In genomic region chr16:47143677-47144558, GRCh38 we compare ENCODE assay signal across 1 cellular context.
TF ChIP-seq lines count a peak whose summit lies in the region.

NETO2 (minus strand) TSS chr16:47143945; CDS start chr16:47143612, 333 bp downstream.

TF ChIP-seq in HepG2, 621 proteins besides CTCF, POLR2A, EP300 and RAD21 (continued from another document and continues in another):
- TF ChIP-seq ZFP62 (CRISPR knock-in tag; IDR thresholded peaks at IDR 0.05) (no peak), PHF5A (CRISPR knock-in tag; IDR thresholded peaks at IDR 0.05; ENCODE audit: low read depth, unreplicated experiment) (no peak), HNRNPH1 (optimal IDR thresholded peaks at IDR 0.05; ENCODE audit: low read depth, low read length) (no peak), GABPB1 (CRISPR knock-in tag; IDR thresholded peaks at IDR 0.05) (peak; percentile 43; the same call in 1 of the 2 replicates), ZNF513 (CRISPR knock-in tag; conservative IDR thresholded peaks at IDR 0.05) (no peak), ZNF792 (CRISPR knock-in tag; IDR thresholded peaks at IDR 0.05) (peak; percentile 40; the same call in 1 of the 2 replicates), ZNF30 (CRISPR knock-in tag; IDR thresholded peaks at IDR 0.05) (no peak), HNRNPLL (IDR thresholded peaks at IDR 0.05; ENCODE audit: low read depth, low read length, poor library complexity, severe bottlenecking) (peak; percentile 99), ATF4 (CRISPR knock-in tag; IDR thresholded peaks at IDR 0.05) (no peak), ZHX1 (CRISPR knock-in tag; IDR thresholded peaks at IDR 0.05; ENCODE audit: low read depth) (no peak), ATF2 (CRISPR knock-in tag; IDR thresholded peaks at IDR 0.05) (no peak), KAT7 (CRISPR knock-in tag; IDR thresholded peaks at IDR 0.05; ENCODE audit: borderline replicate concordance) (no peak), GLMP (CRISPR knock-in tag; IDR thresholded peaks at IDR 0.05; ENCODE audit: borderline replicate concordance) (no peak), PATZ1 (CRISPR knock-in tag; IDR thresholded peaks at IDR 0.05) (peak; percentile 17; the same call in 1 of the 2 replicates), RBAK (CRISPR knock-in tag; IDR thresholded peaks at IDR 0.05) (no peak), ZNF333 (CRISPR knock-in tag; IDR thresholded peaks at IDR 0.05; ENCODE audit: borderline replicate concordance) (no peak), SMC3 (IDR thresholded peaks at IDR 0.05; ENCODE audit: low read length) (peak; percentile 43; the same call in 1 of the 2 replicates), GPN1 (CRISPR knock-in tag; IDR thresholded peaks at IDR 0.05; ENCODE audit: borderline replicate concordance) (no peak), DRAP1 (CRISPR knock-in tag; IDR thresholded peaks at IDR 0.05) (no peak), ZMYM4 (CRISPR knock-in tag; IDR thresholded peaks at IDR 0.05) (peak; percentile 28; the same call in 1 of the 2 replicates), NR2C2 (CRISPR knock-in tag; IDR thresholded peaks at IDR 0.05; ENCODE audit: borderline replicate concordance) (peak; percentile 37), HMGA1 (CRISPR knock-in tag; conservative IDR thresholded peaks at IDR 0.05) (no peak), ZNF224 (CRISPR knock-in tag; IDR thresholded peaks at IDR 0.05) (no peak), ZSCAN25 (CRISPR knock-in tag; IDR thresholded peaks at IDR 0.05) (no peak), PAF1 (CRISPR knock-in tag; IDR thresholded peaks at IDR 0.05) (no peak), SP140L (CRISPR knock-in tag; IDR thresholded peaks at IDR 0.05; ENCODE audit: borderline replicate concordance) (no peak), STAG1 (CRISPR knock-in tag; IDR thresholded peaks at IDR 0.05) (peak; percentile 97), ZMYM2 (CRISPR knock-in tag; IDR thresholded peaks at IDR 0.05) (no peak), SIN3B (IDR thresholded peaks at IDR 0.05; ENCODE audit: low read length) (no peak), NKX3-1 (CRISPR knock-in tag; IDR thresholded peaks at IDR 0.05) (0 out of 2 replicates have a peak, but pooled peaks have one; percentile 47), SMARCC2 (IDR thresholded peaks at IDR 0.05) (no peak), ZNF430 (CRISPR knock-in tag; IDR thresholded peaks at IDR 0.05) (peak; percentile 69; the same call in 1 of the 2 replicates), FUBP1 (CRISPR knock-in tag; IDR thresholded peaks at IDR 0.05; ENCODE audit: borderline replicate concordance) (no peak), ZFP36L1 (CRISPR knock-in tag; IDR thresholded peaks at IDR 0.05) (no peak), GTF2F1 (IDR thresholded peaks at IDR 0.05; ENCODE audit: low read length) (no peak), MYPOP (CRISPR knock-in tag; IDR thresholded peaks at IDR 0.05) (peak; percentile 94), MED1 (CRISPR knock-in tag; IDR thresholded peaks at IDR 0.05) (no peak), POLR2G (IDR thresholded peaks at IDR 0.05; ENCODE audit: low read depth, low read length) (no peak), ATF7-NPFF (CRISPR knock-in tag; IDR thresholded peaks at IDR 0.05; ENCODE audit: low read depth) (no peak; the same call in 1 of the 2 replicates), ZKSCAN1 (IDR thresholded peaks at IDR 0.05; ENCODE audit: low read length) (no peak), NFE2L2 (IDR thresholded peaks at IDR 0.05; ENCODE audit: low read length) (no peak), NBN (conservative IDR thresholded peaks at IDR 0.05) (no peak), ZNF225 (CRISPR knock-in tag; IDR thresholded peaks at IDR 0.05) (peak; percentile 65; the same call in 1 of the 2 replicates), ZNF558 (CRISPR knock-in tag; IDR thresholded peaks at IDR 0.05; ENCODE audit: borderline replicate concordance) (no peak), CBFB (CRISPR knock-in tag; IDR thresholded peaks at IDR 0.05) (0 out of 2 replicates have a peak, but pooled peaks have one; percentile 20), ZNF460 (CRISPR knock-in tag; IDR thresholded peaks at IDR 0.05; ENCODE audit: borderline replicate concordance) (no peak), ZNF724P (CRISPR knock-in tag; IDR thresholded peaks at IDR 0.05; ENCODE audit: borderline replicate concordance) (no peak), NFATC3 (CRISPR knock-in tag; IDR thresholded peaks at IDR 0.05) (no peak), ZNF343 (CRISPR knock-in tag; IDR thresholded peaks at IDR 0.05) (no peak), YEATS2 (CRISPR knock-in tag; IDR thresholded peaks at IDR 0.05; ENCODE audit: borderline replicate concordance) (no peak), ZBTB2 (CRISPR knock-in tag; IDR thresholded peaks at IDR 0.05; ENCODE audit: low read depth) (no peak), NR2F6 (IDR thresholded peaks at IDR 0.05) (no peak), NR2F6 (CRISPR knock-in tag; IDR thresholded peaks at IDR 0.05) (peak; percentile 34; the same call in 1 of the 2 replicates)
